Comparison of ENCODE assay signal across 8 cellular contexts in genomic region chr12:109804820-109805761, GRCh38. TPM values are rescaled to one million over a fixed set of nuclear protein-coding genes. Genes with fewer than 3 reads are reported as not detected.
DNase-seq lines count a peak whose midpoint lies in the region; ATAC-seq, FAIRE-seq and TF ChIP-seq lines count a peak whose summit lies in the region.

No MANE protein-coding gene starts in this region.

- H3K36me3 ChIP-seq in A673 (ENCODE audit: insufficient read depth, low read length, poor library complexity, severe bottlenecking): no peaks in the 10 kb centered on the region

- peak; percentile 75 for FAIRE-seq in GM12892 (lab: Jason Lieb, UNC)

- ATAC-seq in GM19023 (IDR thresholded peaks at IDR 0.05; ENCODE audit: unreplicated experiment): no peak

- TF ChIP-seq POLR2A in GM12892 (IDR thresholded peaks at IDR 0.05; ENCODE audit: low read depth, low read length): no peak
- no peak for TF ChIP-seq POLR2A in erythroblast (IDR thresholded peaks at IDR 0.05; ENCODE audit: low read length)

- H3K4me1 ChIP-seq in A673 (ENCODE audit: insufficient read depth, low read length, poor library complexity, severe bottlenecking): no peaks in the 10 kb centered on the region

- no peaks in the 10 kb centered on the region for H3K27me3 ChIP-seq in A673 (replicated peaks; ENCODE audit: insufficient read depth, low read depth, low read length, poor library complexity)

- H3K9me3 ChIP-seq in A673 (ENCODE audit: low read depth, low read length, poor library complexity, severe bottlenecking): no peaks in the 10 kb centered on the region

- DNase-seq in A673 (ENCODE audit: low spot score): peak; percentile 62
- DNase-seq in GM12892 (ENCODE audit: insufficient read length): peak; percentile 69
- DNase-seq in NCI-H748 treated with DMSO at 0.1 percent for 48 hours (lab: John Stamatoyannopoulos, UW): peak; percentile 5
- peak; percentile 72 for DNase-seq in activated CD8-positive, alpha-beta memory T cell treated with anti-CD3 and anti-CD28 coated beads, Interleukin-2, amount 50 U/mL, for 4 hours
- DNase-seq in erythroblast (lab: John Stamatoyannopoulos, UW): peak; percentile 48 to 69
- peak; percentile 52 for DNase-seq in myocyte (ENCODE audit: low read depth)
- DNase-seq in stimulated activated CD8-positive, alpha-beta memory T cell treated with anti-CD3 and anti-CD28 coated beads, Interleukin-7, amount 100 ng/mL, for 24 hours (ENCODE audit: low read depth): peak; percentile 30

- POLR2A ChIA-PET in A673 (lab: Charles Lee; ENCODE audit: low non-redundant PET): no interaction called here

- TF ChIP-seq CTCF in A673 (conservative IDR thresholded peaks at IDR 0.05; ENCODE audit: low read depth, low read length): peak; percentile 93

- H3K4me3 ChIP-seq in A673 (ENCODE audit: low read depth, low read length, poor library complexity, severe bottlenecking): no peak overlapping the region

- BruUV-seq in A673 (replicated peaks; lab: Mats Ljungman, UMichigan): no TSS peak

- H3K27ac ChIP-seq in A673 (ENCODE audit: low read depth, low read length, poor library complexity, severe bottlenecking): no peak overlapping the region

- CTCF ChIA-PET in A673 (lab: Charles Lee): interaction anchor here (0.5 to 1.6 kb wide), 4 partner anchors 40 to 386 kb away, joined by 3 to 5 read pairs (median 4); no protein-coding TSS in a partner anchor

- intact Hi-C loops in A673 (cut with micrococcal nuclease; ENCODE audit: unreplicated experiment): loop anchor here (1.0 kb wide), 2 partner anchors 40 to 75 kb away; partner anchors contain the start of gene GLTP

RNA-seq across cellular contexts. Expression of gene TRPV4, which starts 28.1 kb away (rescaled TPM):
- total RNA-seq in A673 (2021) (0.11 and 0.33 TPM in 2 replicates), myocyte (0.08 and 0.31 TPM in 2 replicates)
- polyA plus RNA-seq in GM12892 (2012; ENCODE audit: missing spikeins): not detected
- 0.06 TPM for polyA plus RNA-seq in myocyte (2012)

Comparison
In these comparisons a context has a peak if more than half of its experiments do, and no peak if none do; other contexts are left out.
1. DNase-seq: peak in every context shown above with its lines; median percentile 72 in activated CD8-positive, alpha-beta memory T cell treated with anti-CD3 and anti-CD28 coated beads, Interleukin-2, amount 50 U/mL, for 4 hours; 69 in GM12892; 62 in A673; 58 in erythroblast; 52 in myocyte; 30 in stimulated activated CD8-positive, alpha-beta memory T cell treated with anti-CD3 and anti-CD28 coated beads, Interleukin-7, amount 100 ng/mL, for 24 hours; 5 in NCI-H748 treated with DMSO at 0.1 percent for 48 hours.